In the genomic region with DNA sequence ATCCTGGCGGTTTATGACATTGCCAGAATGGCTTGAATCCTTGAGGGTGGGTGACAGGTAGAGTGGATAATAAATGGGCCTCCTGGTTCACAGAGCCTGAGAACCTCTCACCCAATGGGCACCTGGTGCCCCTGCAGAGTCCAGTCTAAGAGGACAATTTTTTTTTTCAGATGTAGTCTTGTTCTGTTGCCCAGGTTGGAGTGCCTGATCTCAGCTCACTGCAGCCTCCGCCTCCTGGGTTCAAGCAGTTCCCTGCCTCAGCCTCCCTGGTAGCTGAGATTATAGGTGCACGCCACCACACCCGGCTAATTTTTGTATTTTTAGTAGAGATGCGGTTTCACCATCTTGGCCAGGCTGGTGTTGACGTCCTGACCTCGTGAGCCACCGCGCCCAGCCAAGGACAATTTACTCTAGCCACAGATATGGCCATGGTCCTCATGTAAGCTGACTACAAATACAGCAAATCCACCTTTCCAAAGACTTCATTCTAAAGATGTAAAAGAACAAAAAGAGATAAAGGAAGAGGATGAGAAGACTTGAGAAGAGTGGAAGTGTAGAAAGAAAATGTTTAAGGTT, we compare ENCODE assay signal across 10 cellular contexts. TPM values are rescaled to one million over a fixed set of nuclear protein-coding genes. Genes with fewer than 3 reads are reported as not detected.
DNase-seq lines count a peak whose midpoint lies in the region; ATAC-seq, FAIRE-seq and TF ChIP-seq lines count a peak whose summit lies in the region.
"Had no signal": no experiment of that assay in that cellular context is flagged by ENCODE, and none has a peak within 500 bp of the region (broad histone marks: within the 10 kb centered on the region; RNA-seq: fewer than 3 reads in every experiment).

No MANE protein-coding gene starts in this region.

- H3K36me3 ChIP-seq in left ventricle myocardium inferior: no peaks in the 10 kb centered on the region
- H3K36me3 ChIP-seq in endothelial cell of umbilical vein (ENCODE audit: control insufficient read depth in 2 of 2, extremely low read depth in 1 of 2, insufficient read depth in 2 of 2, low read length in 2 of 2): no peaks in the 10 kb centered on the region
- no peaks in the 10 kb centered on the region for H3K36me3 ChIP-seq in vagina

- no peak overlapping the region for H2AFZ ChIP-seq in endothelial cell of umbilical vein (ENCODE audit: low read depth, low read length)

- no TSS peak for BruUV-seq in endothelial cell of umbilical vein (replicated peaks; lab: Mats Ljungman, UMichigan)

- peaks cover 33% of the 10 kb centered on the region for H3K36me3 Mint-ChIP-seq in nephron progenitor cell (ENCODE audit: low read depth)

- H3K27ac ChIP-seq in left ventricle myocardium inferior (replicated peaks) (peak overlapping the region; percentile 89), endothelial cell of umbilical vein (ENCODE audit: insufficient read depth, low read depth, low read length) (peak overlapping the region; percentile 100), vagina (peak overlapping the region; percentile 87)

- CTCF ChIA-PET in endothelial cell of umbilical vein (lab: Charles Lee): interaction anchor here (1.1 to 2.9 kb wide), 10 partner anchors 10 to 115 kb away, joined by 3 to 13 read pairs (median 6); no protein-coding TSS in a partner anchor

- H3K9me3 Mint-ChIP-seq in nephron progenitor cell: peaks cover 7% of the 10 kb centered on the region

- H3K4me3 Mint-ChIP-seq in nephron progenitor cell: peak overlapping the region; percentile 3
- H3K4me3 Mint-ChIP-seq: WTC11 had no signal

- peaks cover 84% of the 10 kb centered on the region for H3K4me1 ChIP-seq in left ventricle myocardium inferior
- H3K4me1 ChIP-seq in endothelial cell of umbilical vein (ENCODE audit: control insufficient read depth, extremely low read depth, insufficient read depth, low read length): peaks cover 62% of the 10 kb centered on the region
- H3K4me1 ChIP-seq in vagina: peaks cover 72% of the 10 kb centered on the region

- H3K9me1 ChIP-seq in endothelial cell of umbilical vein (replicated peaks; ENCODE audit: control insufficient read depth, extremely low read depth, insufficient read depth, low read length): no peaks in the 10 kb centered on the region

- H3K27me3 ChIP-seq in left ventricle myocardium inferior (ENCODE audit: low read depth) (no peaks in the 10 kb centered on the region), endothelial cell of umbilical vein (ENCODE audit: control insufficient read depth in 2 of 2, insufficient read depth in 2 of 2, low read length in 2 of 2) (no peaks in the 10 kb centered on the region), vagina (no peaks in the 10 kb centered on the region)

- H3K4me1 Mint-ChIP-seq in nephron progenitor cell: peaks cover 67% of the 10 kb centered on the region

- peak overlapping the region; percentile 99 for H3K27ac Mint-ChIP-seq in nephron progenitor cell

- dilution Hi-C loops in endothelial cell of umbilical vein (cut with MboI; ENCODE audit: extremely low pct_ligation_motif_present, low sequenced_read_pairs): no loop called here

- H3K79me2 ChIP-seq in endothelial cell of umbilical vein (ENCODE audit: control insufficient read depth, insufficient read depth, low read length): peaks cover 58% of the 10 kb centered on the region

- no peak for TF ChIP-seq POLR2A in endothelial cell of umbilical vein (IDR thresholded peaks at IDR 0.05; ENCODE audit: low read depth, low read length)
- no peak for TF ChIP-seq POLR2A in vagina (IDR thresholded peaks at IDR 0.05)

- no peak for FAIRE-seq in endothelial cell of umbilical vein (lab: Jason Lieb, UNC)
- FAIRE-seq: islet of Langerhans had no signal

- POLR2A ChIA-PET in endothelial cell of umbilical vein (lab: Charles Lee): no interaction called here

- H3K4me3 ChIP-seq in left ventricle myocardium inferior (peak overlapping the region; percentile 41), endothelial cell of umbilical vein (replicated peaks in 1 of 3; ENCODE audit: insufficient read depth in 1 of 3, low read depth in 1 of 3, low read length in 3 of 3) (no peak overlapping the region), vagina (peak overlapping the region; percentile 17 to 31)

- H3K27me3 Mint-ChIP-seq in nephron progenitor cell (ENCODE audit: low read depth, poor library complexity): no peaks in the 10 kb centered on the region

- ATAC-seq in Right ventricle myocardium superior (ENCODE audit: poor library complexity) (no peak), HG02840 (IDR thresholded peaks at IDR 0.05; ENCODE audit: low FRiP score, unreplicated experiment) (no peak), HG03442 (IDR thresholded peaks at IDR 0.05; ENCODE audit: unreplicated experiment) (no peak)

- no peak for DNase-seq in left ventricle myocardium inferior
- DNase-seq in Right ventricle myocardium superior: no peak
- no peak for DNase-seq in endothelial cell of umbilical vein (ENCODE audit: low read depth, low spot score)
- no peak for DNase-seq in nephron progenitor cell
- DNase-seq in vagina (ENCODE audit: extremely low spot score in 2 of 2): no peak
- DNase-seq in NOMO-1 (lab: John Stamatoyannopoulos, UW; ENCODE audit: unreplicated experiment in 2 of 2): no peak

- H3K9ac ChIP-seq in endothelial cell of umbilical vein (replicated peaks; ENCODE audit: extremely low read depth, insufficient read depth, low read length): peak overlapping the region; percentile 99

- intact Hi-C loops in left ventricle myocardium inferior (cut with micrococcal nuclease) (no loop called here), Right ventricle myocardium superior (cut with DNase I) (no loop called here), endothelial cell of umbilical vein (cut with micrococcal nuclease) (loop anchor here (2.0 to 10.0 kb wide), 2 partner anchors 117 to 375 kb away; a partner anchor contains a TSS), vagina (cut with DNase I) (loop anchor here (10.0 kb wide), 1 partner anchor 75 kb away; no protein-coding TSS in a partner anchor)

- H3K9me3 ChIP-seq in left ventricle myocardium inferior (replicated peaks) (no peaks in the 10 kb centered on the region), endothelial cell of umbilical vein (replicated peaks; ENCODE audit: control insufficient read depth, insufficient read depth, low read length) (no peaks in the 10 kb centered on the region), vagina (peaks cover 3% of the 10 kb centered on the region)

- TF ChIP-seq CTCF in left ventricle myocardium inferior (IDR thresholded peaks at IDR 0.05; ENCODE audit: borderline replicate concordance) (no peak), endothelial cell of umbilical vein (IDR thresholded peaks at IDR 0.05; ENCODE audit: extremely low read depth in 1 of 2, insufficient read depth in 1 of 2, low read depth in 1 of 2, low read length in 2 of 2) (no peak), nephron progenitor cell (IDR thresholded peaks at IDR 0.05) (no peak), vagina (IDR thresholded peaks at IDR 0.05) (no peak)

- H3K4me2 ChIP-seq in endothelial cell of umbilical vein (ENCODE audit: insufficient read depth, low read length): peak overlapping the region; percentile 78

- H4K20me1 ChIP-seq in endothelial cell of umbilical vein (replicated peaks; ENCODE audit: control insufficient read depth, extremely low read depth, insufficient read depth, low read length): peaks cover 2% of the 10 kb centered on the region

TF ChIP-seq in endothelial cell of umbilical vein, 7 proteins besides CTCF, POLR2A, EP300 and RAD21:
- TF ChIP-seq MYC (IDR thresholded peaks at IDR 0.05; ENCODE audit: low read depth, low read length) (no peak), EZH2 (IDR thresholded peaks at IDR 0.05; ENCODE audit: borderline replicate concordance, low read depth, low read length, severe bottlenecking) (no peak), FOS (IDR thresholded peaks at IDR 0.05; ENCODE audit: borderline replicate concordance, insufficient read depth, low read length) (no peak), JUN (IDR thresholded peaks at IDR 0.05; ENCODE audit: borderline replicate concordance, insufficient read depth, insufficient read length, low read depth) (no peak), GATA2 (IDR thresholded peaks at IDR 0.05; ENCODE audit: insufficient read depth, insufficient read length, low read depth, low read length) (no peak), POLR2AphosphoS5 (IDR thresholded peaks at IDR 0.05; ENCODE audit: insufficient read depth, low read depth, low read length) (no peak)
- TF ChIP-seq, protein P1, sequence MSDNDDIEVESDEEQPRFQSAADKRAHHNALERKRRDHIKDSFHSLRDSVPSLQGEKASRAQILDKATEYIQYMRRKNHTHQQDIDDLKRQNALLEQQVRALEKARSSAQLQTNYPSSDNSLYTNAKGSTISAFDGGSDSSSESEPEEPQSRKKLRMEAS (IDR thresholded peaks at IDR 0.05; ENCODE audit: insufficient read depth, insufficient read length): no peak

RNA-seq across cellular contexts. Expression of a gene that starts 33.0 kb away (rescaled TPM):
- total RNA-seq in left ventricle myocardium inferior: 117 TPM
- total RNA-seq in Right ventricle myocardium superior: 91.2 TPM
- total RNA-seq in endothelial cell of umbilical vein: 792 and 935 TPM in 2 replicates
- polyA plus RNA-seq in endothelial cell of umbilical vein: 940 and 1,366 TPM in 2 replicates
- 563 and 570 TPM in 2 replicates for polyA plus RNA-seq in endothelial cell of umbilical vein (2011; cell fraction: cytosol; rRNA removed)
- polyA plus RNA-seq in endothelial cell of umbilical vein (2011; cell fraction: nucleus; rRNA removed): 716 and 1,073 TPM in 2 replicates
- polyA plus RNA-seq in endothelial cell of umbilical vein (2012): 398 and 736 TPM in 2 replicates
- polyA minus RNA-seq in endothelial cell of umbilical vein: 769 and 809 TPM in 2 replicates
- 4.8 TPM for polyA minus RNA-seq in endothelial cell of umbilical vein (2011; cell fraction: cytosol; rRNA and poly(A)+ RNA removed)
- polyA minus RNA-seq in endothelial cell of umbilical vein (2011; cell fraction: nucleus; rRNA and poly(A)+ RNA removed): 669 and 809 TPM in 2 replicates
- total RNA-seq in vagina: 180 TPM

RNA-seq across cellular contexts. Expression of a gene that starts 33.1 kb away (rescaled TPM):
- total RNA-seq in left ventricle myocardium inferior: 120 TPM
- total RNA-seq in Right ventricle myocardium superior: 107 TPM
- total RNA-seq in endothelial cell of umbilical vein: 1,119 and 1,341 TPM in 2 replicates
- polyA plus RNA-seq in endothelial cell of umbilical vein: 379 and 384 TPM in 2 replicates
- 305 and 353 TPM in 2 replicates for polyA plus RNA-seq in endothelial cell of umbilical vein (2011; cell fraction: cytosol; rRNA removed)
- polyA plus RNA-seq in endothelial cell of umbilical vein (2011; cell fraction: nucleus; rRNA removed): 509 and 510 TPM in 2 replicates
- 493 and 639 TPM in 2 replicates for polyA plus RNA-seq in endothelial cell of umbilical vein (2012)
- polyA minus RNA-seq in endothelial cell of umbilical vein: 611 and 680 TPM in 2 replicates
- polyA minus RNA-seq in endothelial cell of umbilical vein (2011; cell fraction: cytosol; rRNA and poly(A)+ RNA removed): 2.3 TPM
- polyA minus RNA-seq in endothelial cell of umbilical vein (2011; cell fraction: nucleus; rRNA and poly(A)+ RNA removed): 490 and 493 TPM in 2 replicates
- 178 TPM for total RNA-seq in vagina

Comparison
In these comparisons a context has a peak if more than half of its experiments do, and no peak if none do; other contexts are left out.
1. H3K4me3 ChIP-seq: peak in left ventricle myocardium inferior (single experiment) and vagina (2 of 2); none in endothelial cell of umbilical vein (0 of 3).
2. intact Hi-C loops: an anchor here in endothelial cell of umbilical vein (2.0 to 10.0 kb wide) and vagina (10.0 kb wide); none called in left ventricle myocardium inferior and Right ventricle myocardium superior.
3. Peak in every context shown above with its lines, with median percentiles within 50 percentile points of each other: H3K27ac ChIP-seq.